1 cellular context compared by ENCODE assay signal in genomic region chr3:119498188-119498987, GRCh38.
TF ChIP-seq lines count a peak whose summit lies in the region.

Gene TIMMDC1 (plus strand): TSS chr3:119498547. CDS start chr3:119498734, 187 bp downstream.

TF ChIP-seq in GM12878, 131 proteins besides CTCF, POLR2A, EP300 and RAD21 (continued from another document and continues in another):
- TF ChIP-seq CUX1 (IDR thresholded peaks at IDR 0.05; ENCODE audit: insufficient replicate concordance, low read depth, low read length) (no peak), EGR1 (IDR thresholded peaks at IDR 0.05; ENCODE audit: borderline replicate concordance in 1 of 2, low read depth in 2 of 2, low read length in 2 of 2) (no peak), DPF2 (IDR thresholded peaks at IDR 0.05) (0 out of 2 replicates have a peak, but pooled peaks have one; percentile 66), ZBTB4 (CRISPR knock-in tag; IDR thresholded peaks at IDR 0.05) (no peak), JUND (IDR thresholded peaks at IDR 0.05; ENCODE audit: low read depth, low read length) (no peak), WRNIP1 (IDR thresholded peaks at IDR 0.05; ENCODE audit: borderline replicate concordance, low read depth, low read length) (peak; percentile 29; the same call in 1 of the 2 replicates), RELB (IDR thresholded peaks at IDR 0.05; ENCODE audit: low read depth) (no peak; the same call in 1 of the 2 replicates), NR2C1 (IDR thresholded peaks at IDR 0.05) (peak; percentile 100), CHD4 (IDR thresholded peaks at IDR 0.05) (no peak), E2F4 (IDR thresholded peaks at IDR 0.05; ENCODE audit: low read depth, low read length) (no peak), BCLAF1 (IDR thresholded peaks at IDR 0.05) (no peak), SREBF1 (IDR thresholded peaks at IDR 0.05; ENCODE audit: low read length) (peak; percentile 88), HDGF (IDR thresholded peaks at IDR 0.05) (no peak), FOXK2 (IDR thresholded peaks at IDR 0.05) (no peak), YBX1 (IDR thresholded peaks at IDR 0.05) (no peak), BRCA1 (IDR thresholded peaks at IDR 0.05; ENCODE audit: low read depth, low read length) (no peak), PKNOX1 (IDR thresholded peaks at IDR 0.05) (0 out of 2 replicates have a peak, but pooled peaks have one; percentile 47), IRF4 (IDR thresholded peaks at IDR 0.05; ENCODE audit: low read depth, low read length) (0 out of 2 replicates have a peak, but pooled peaks have one; percentile 43), POLR2AphosphoS5 (IDR thresholded peaks at IDR 0.05; ENCODE audit: low read length) (peak; percentile 92), CREB1 (IDR thresholded peaks at IDR 0.05; ENCODE audit: low read depth) (peak; percentile 93), HSF1 (IDR thresholded peaks at IDR 0.05; ENCODE audit: low read depth, low read length) (no peak), GABPA (IDR thresholded peaks at IDR 0.05; ENCODE audit: low read depth) (peak; percentile 97), HDAC6 (IDR thresholded peaks at IDR 0.05; ENCODE audit: unreplicated experiment) (no peak), SIX5 (IDR thresholded peaks at IDR 0.05; ENCODE audit: low read depth, low read length, severe bottlenecking) (peak; percentile 69), ZBTB40 (IDR thresholded peaks at IDR 0.05; ENCODE audit: borderline replicate concordance) (peak; percentile 98), ZZZ3 (IDR thresholded peaks at IDR 0.05; ENCODE audit: control insufficient read depth, insufficient read length, low read depth) (no peak), BCL3 (IDR thresholded peaks at IDR 0.05; ENCODE audit: borderline replicate concordance, insufficient read depth, low read depth, low read length, poor library complexity, severe bottlenecking) (no peak), NFXL1 (IDR thresholded peaks at IDR 0.05; ENCODE audit: borderline replicate concordance) (no peak), MEF2B (IDR thresholded peaks at IDR 0.05; ENCODE audit: partially characterized antibody, poor library complexity, severe bottlenecking) (no peak), MYB (IDR thresholded peaks at IDR 0.05; ENCODE audit: borderline replicate concordance, low read depth, low read length) (peak; percentile 50; the same call in 1 of the 2 replicates)
